Comparison of ENCODE assay signal across 8 cellular contexts in genomic region chr3:183515968-183516851, GRCh38. TPM values are rescaled to one million over a fixed set of nuclear protein-coding genes. Genes with fewer than 3 reads are reported as not detected.
DNase-seq lines count a peak whose midpoint lies in the region; ATAC-seq and TF ChIP-seq lines count a peak whose summit lies in the region.

No MANE protein-coding gene starts in this region.

- no peak overlapping the region for H3K4me3 Mint-ChIP-seq in natural killer cell treated with Interleukin-12 subunit alpha and Interleukin-12 subunit beta and Interleukin-15 and Interleukin-18, amount 100 ng/mL, for 72 hours

- H3K36me3 Mint-ChIP-seq in natural killer cell treated with Interleukin-12 subunit alpha and Interleukin-12 subunit beta and Interleukin-15 and Interleukin-18, amount 100 ng/mL, for 72 hours = peaks cover 8% of the 10 kb centered on the region

- H3K27me3 Mint-ChIP-seq in natural killer cell treated with Interleukin-12 subunit alpha and Interleukin-12 subunit beta and Interleukin-15 and Interleukin-18, amount 100 ng/mL, for 72 hours = no peaks in the 10 kb centered on the region

- H3K4me3 ChIP-seq in left ventricle myocardium inferior = no peak overlapping the region

- intact Hi-C loops in Right ventricle myocardium superior (cut with DNase I) = no loop called here
- intact Hi-C loops in left ventricle myocardium inferior (cut with micrococcal nuclease) = no loop called here

- peaks cover 25% of the 10 kb centered on the region for H3K4me1 ChIP-seq in left ventricle myocardium inferior

- TF ChIP-seq CTCF in left ventricle myocardium inferior (IDR thresholded peaks at IDR 0.05; ENCODE audit: borderline replicate concordance) = no peak

- H3K27ac ChIP-seq in left ventricle myocardium inferior (replicated peaks) = no peak overlapping the region

- ATAC-seq in Right ventricle myocardium superior (ENCODE audit: poor library complexity) (peak; percentile 31), HG03571 (IDR thresholded peaks at IDR 0.05; ENCODE audit: unreplicated experiment) (peak; percentile 65)
- peak; percentile 65 to 67 for ATAC-seq in natural killer cell treated with Interleukin-12 subunit alpha and Interleukin-12 subunit beta and Interleukin-15 and Interleukin-18, amount 100 ng/mL, for 72 hours

- H3K9me3 Mint-ChIP-seq in natural killer cell treated with Interleukin-12 subunit alpha and Interleukin-12 subunit beta and Interleukin-15 and Interleukin-18, amount 100 ng/mL, for 72 hours = no peaks in the 10 kb centered on the region

- no peak for TF ChIP-seq POLR2A in erythroblast (IDR thresholded peaks at IDR 0.05; ENCODE audit: low read length)

- H3K4me1 Mint-ChIP-seq in natural killer cell treated with Interleukin-12 subunit alpha and Interleukin-12 subunit beta and Interleukin-15 and Interleukin-18, amount 100 ng/mL, for 72 hours (ENCODE audit: low read depth in 2 of 2) = peaks cover 62 to 68% of the 10 kb centered on the region in 2 donors

- H3K27ac Mint-ChIP-seq in natural killer cell treated with Interleukin-12 subunit alpha and Interleukin-12 subunit beta and Interleukin-15 and Interleukin-18, amount 100 ng/mL, for 72 hours = peak overlapping the region in 1 of 2 donors; percentile 85

- H3K36me3 ChIP-seq in left ventricle myocardium inferior = no peaks in the 10 kb centered on the region

- no peaks in the 10 kb centered on the region for H3K9me3 ChIP-seq in left ventricle myocardium inferior (replicated peaks)

- no peaks in the 10 kb centered on the region for H3K27me3 ChIP-seq in left ventricle myocardium inferior (ENCODE audit: low read depth)

- no peak for DNase-seq in Right ventricle myocardium superior
- DNase-seq in left ventricle myocardium inferior = no peak
- DNase-seq in activated CD8-positive, alpha-beta memory T cell treated with anti-CD3 and anti-CD28 coated beads, Interleukin-2, amount 50 U/mL, for 24 hours (ENCODE audit: extremely low read depth) = peak; percentile 29
- no peak for DNase-seq in natural killer cell treated with Interleukin-12 subunit alpha and Interleukin-12 subunit beta and Interleukin-15 and Interleukin-18, amount 100 ng/mL, for 72 hours (ENCODE audit: low spot score)
- no peak for DNase-seq in erythroblast (lab: John Stamatoyannopoulos, UW)
- DNase-seq in midbrain (lab: John Stamatoyannopoulos, UW) = no peak
- no peak for DNase-seq in LoVo (ENCODE audit: low spot score)

RNA-seq across cellular contexts. Expression of gene KLHL6, which starts 39.3 kb away (rescaled TPM):
- total RNA-seq in Right ventricle myocardium superior (0.65 TPM), left ventricle myocardium inferior (0.69 TPM)
- 10 to 100 TPM; 16.9 to 19.3 TPM for total RNA-seq in natural killer cell treated with Interleukin-12 subunit alpha and Interleukin-12 subunit beta and Interleukin-15 and Interleukin-18, amount 100 ng/mL, for 72 hours

Comparison
In these comparisons a context has a peak if more than half of its experiments do, and no peak if none do; other contexts are left out.
1. RNA of gene KLHL6, which starts 39.3 kb away (total RNA-seq): 16.9 to 19.3 TPM in natural killer cell treated with Interleukin-12 subunit alpha and Interleukin-12 subunit beta and Interleukin-15 and Interleukin-18, amount 100 ng/mL, for 72 hours; 0.69 TPM in left ventricle myocardium inferior (single experiment) and 0.65 TPM in Right ventricle myocardium superior (single experiment); every median in the first group is over 10 times any median in the second.
2. Peak in every context shown above with its lines, with median percentiles within 50 percentile points of each other: ATAC-seq.